28 cellular contexts compared by ENCODE assay signal in the genomic region with DNA sequence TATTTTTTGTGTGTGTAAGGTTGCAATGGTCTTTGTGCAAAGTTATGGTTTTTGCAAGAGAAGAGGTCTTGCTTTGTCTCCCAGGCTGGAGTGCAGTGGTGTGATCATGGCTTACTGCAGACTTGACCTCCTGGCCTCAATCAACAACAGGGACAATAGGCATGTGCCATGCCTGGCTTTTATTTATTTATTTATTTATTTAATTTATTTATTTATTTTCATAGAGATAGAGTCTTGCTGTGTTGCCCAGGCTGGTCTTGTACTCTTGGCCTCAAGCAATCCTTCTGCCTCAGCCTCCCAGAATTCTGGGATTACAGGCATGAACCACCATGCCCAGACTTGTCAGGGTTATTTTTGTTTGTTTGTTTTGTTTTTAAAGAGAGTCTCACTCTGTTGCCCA.
"Had no signal": no experiment of that assay in that cellular context is flagged by ENCODE, and none has a peak within 500 bp of the region (broad histone marks: within the 10 kb centered on the region; RNA-seq: fewer than 3 reads in every experiment).

No MANE protein-coding gene starts in this region.

- H3K4me1 Mint-ChIP-seq: mesothelial cell of epicardium; naive B cell; naive thymus-derived CD8-positive, alpha-beta T cell had no signal

- H3K27ac ChIP-seq: epithelial cell of prostate, esophagus squamous epithelium, gastrocnemius medialis, heart right ventricle, left lung, lower lobe of right lung had no signal

- ATAC-seq: effector memory CD8-positive, alpha-beta T cell; esophagus mucosa; gastrocnemius medialis; heart right ventricle; left cardiac atrium; left lung; left ventricle myocardium superior; lower lobe of right lung; mucosa of descending colon; naive thymus-derived CD8-positive, alpha-beta T cell had no signal

- H3K36me3 ChIP-seq: esophagus squamous epithelium, gastrocnemius medialis, heart right ventricle, left lung, lower lobe of right lung had no signal

- H3K27me3 ChIP-seq: gastrocnemius medialis had no signal

- DNase-seq: cortex of kidney; effector CD8-positive, alpha-beta T cell; effector memory CD8-positive, alpha-beta T cell; erythroblast; esophagus squamous epithelium; foreskin fibroblast; foreskin melanocyte; gastrocnemius medialis; glutamatergic neuron; head of caudate nucleus; heart right ventricle; hippocampal formation; left cardiac atrium; left lung; left ventricle myocardium superior; lower lobe of right lung; mesenchymal stem cell; mucosa of descending colon; naive B cell; naive thymus-derived CD8-positive, alpha-beta T cell had no signal

- H3K4me3 Mint-ChIP-seq: dendritic cell treated with granulocyte-macrophage colony-stimulating factor and Interleukin-4, amounts not matched to agents 40 ng/mL and 50 ng/mL, for 4 days; effector memory CD8-positive, alpha-beta T cell; endodermal cell; mesothelial cell of epicardium; naive B cell; naive thymus-derived CD8-positive, alpha-beta T cell had no signal

- H3K9me3 Mint-ChIP-seq: dendritic cell treated with granulocyte-macrophage colony-stimulating factor and Interleukin-4, amounts not matched to agents 40 ng/mL and 50 ng/mL, for 4 days; effector memory CD8-positive, alpha-beta T cell; endodermal cell; mesothelial cell of epicardium; naive thymus-derived CD8-positive, alpha-beta T cell had no signal

- H3K9me3 ChIP-seq: esophagus squamous epithelium, gastrocnemius medialis, heart right ventricle, left lung, lower lobe of right lung, mucosa of descending colon had no signal

- H3K4me1 ChIP-seq: esophagus squamous epithelium, gastrocnemius medialis, heart right ventricle, left lung, lower lobe of right lung had no signal

- H3K36me3 Mint-ChIP-seq: mesothelial cell of epicardium; naive B cell; naive thymus-derived CD8-positive, alpha-beta T cell had no signal

- H3K4me3 ChIP-seq: esophagus squamous epithelium, gastrocnemius medialis, heart right ventricle, left lung, lower lobe of right lung, mucosa of descending colon had no signal

- FAIRE-seq: endometrium, islet of Langerhans, keratinocyte had no signal

- H3K27ac Mint-ChIP-seq: dendritic cell treated with granulocyte-macrophage colony-stimulating factor and Interleukin-4, amounts not matched to agents 40 ng/mL and 50 ng/mL, for 4 days; effector memory CD8-positive, alpha-beta T cell; endodermal cell; mesothelial cell of epicardium had no signal
